ENCODE assay signal across 8 cellular contexts in genomic region chr18:75247601-75248421, GRCh38. TPM values are rescaled to one million over a fixed set of nuclear protein-coding genes. Genes with fewer than 3 reads are reported as not detected.
DNase-seq lines count a peak whose midpoint lies in the region; ATAC-seq, FAIRE-seq and TF ChIP-seq lines count a peak whose summit lies in the region.

No MANE protein-coding gene starts in this region.

- peak overlapping the region; percentile 89 for H3K4me3 Mint-ChIP-seq in T-helper 17 cell

- no peak for TF ChIP-seq POLR2A in ovary (IDR thresholded peaks at IDR 0.05)

- 13 to 19% (median 15%) methylated on average over 8 of the region's 8 CpGs for WGBS in ovary, 3 donors

- H3K27ac ChIP-seq in ovary = peak overlapping the region; percentile 81 to 84

- peaks cover 35% of the 10 kb centered on the region for H3K4me1 ChIP-seq in ovary (ENCODE audit: insufficient read depth)

- no peaks in the 10 kb centered on the region for H3K9me3 ChIP-seq in T-helper 17 cell (ENCODE audit: control insufficient read depth, low read length, poor library complexity, severe bottlenecking)
- H3K9me3 ChIP-seq in ovary = no peaks in the 10 kb centered on the region

- H3K4me1 Mint-ChIP-seq in T-helper 17 cell = peaks cover 45% of the 10 kb centered on the region

- no peaks in the 10 kb centered on the region for H3K36me3 Mint-ChIP-seq in T-helper 17 cell (ENCODE audit: low read depth)

- DNase-seq in AG08396 (ENCODE audit: low spot score) (peak; percentile 51), GM18507 (ENCODE audit: extremely low spot score, insufficient read length, low read depth) (no peak), T-helper 17 cell (no peak), fibroblast of gingiva (ENCODE audit: low read depth) (peak; percentile 51), ovary (no peak), iPS-NIHi11 (ENCODE audit: low spot score) (no peak), NCI-H446 treated with DMSO at 0.1 percent for 48 hours (lab: John Stamatoyannopoulos, UW) (no peak)

- no peaks in the 10 kb centered on the region for H3K27me3 ChIP-seq in ovary

- H3K4me3 ChIP-seq in ovary = peak overlapping the region; percentile 39

- TF ChIP-seq EP300 in ovary (IDR thresholded peaks at IDR 0.05) = no peak

- peak; percentile 60 for FAIRE-seq in GM18507 (lab: Jason Lieb, UNC)

- TF ChIP-seq CTCF in ovary (IDR thresholded peaks at IDR 0.05) = no peak

- intact Hi-C loops in ovary (cut with DNase I) = loop anchor here in 2 of 4 donors (5.0 kb wide), 2 partner anchors 36 to 41 kb away; partner anchors contain the start of genes PTGR3 (in 1 of the 2) and TSHZ1 (in 1 of the 2)

- H3K27me3 Mint-ChIP-seq in T-helper 17 cell = no peaks in the 10 kb centered on the region

- H3K36me3 ChIP-seq in ovary = no peaks in the 10 kb centered on the region

- ATAC-seq in HG03442 (IDR thresholded peaks at IDR 0.05; ENCODE audit: unreplicated experiment) = peak; percentile 54
- ATAC-seq in T-helper 17 cell = peak; percentile 60

- H3K27ac Mint-ChIP-seq in T-helper 17 cell = peak overlapping the region; percentile 92

RNA-seq across cellular contexts. Expression of gene TSHZ1, which starts 37.2 kb away (rescaled TPM):
- 10 to 100 TPM; 17.5 to 17.6 TPM for total RNA-seq in T-helper 17 cell
- total RNA-seq in ovary = 100 to 1,000 TPM in 1 of 7 donors, 10 to 100 TPM in 6; 28.5 to 109 (median 69.0) TPM
- polyA plus RNA-seq in ovary = 10 to 100 TPM; 27.9 to 51.8 TPM

RNA-seq across cellular contexts. Expression of gene PTGR3, which starts 38.9 kb away (rescaled TPM):
- total RNA-seq in T-helper 17 cell (10 to 100 TPM; 20.8 to 25.1 TPM), ovary (10 to 100 TPM; 15.4 to 55.7 (median 32.6) TPM)
- polyA plus RNA-seq in ovary = 10 to 100 TPM; 19.8 to 28.4 TPM

Comparison
In these comparisons a context has a peak if more than half of its experiments do, and no peak if none do; other contexts are left out.
1. DNase-seq: peak in AG08396 (single experiment) and fibroblast of gingiva (single experiment); none in GM18507 (single experiment), T-helper 17 cell (0 of 3), ovary (0 of 5), iPS-NIHi11 (single experiment) and NCI-H446 treated with DMSO at 0.1 percent for 48 hours (single experiment).